Comparison of ENCODE assay signal across 8 cellular contexts in the genomic region with DNA sequence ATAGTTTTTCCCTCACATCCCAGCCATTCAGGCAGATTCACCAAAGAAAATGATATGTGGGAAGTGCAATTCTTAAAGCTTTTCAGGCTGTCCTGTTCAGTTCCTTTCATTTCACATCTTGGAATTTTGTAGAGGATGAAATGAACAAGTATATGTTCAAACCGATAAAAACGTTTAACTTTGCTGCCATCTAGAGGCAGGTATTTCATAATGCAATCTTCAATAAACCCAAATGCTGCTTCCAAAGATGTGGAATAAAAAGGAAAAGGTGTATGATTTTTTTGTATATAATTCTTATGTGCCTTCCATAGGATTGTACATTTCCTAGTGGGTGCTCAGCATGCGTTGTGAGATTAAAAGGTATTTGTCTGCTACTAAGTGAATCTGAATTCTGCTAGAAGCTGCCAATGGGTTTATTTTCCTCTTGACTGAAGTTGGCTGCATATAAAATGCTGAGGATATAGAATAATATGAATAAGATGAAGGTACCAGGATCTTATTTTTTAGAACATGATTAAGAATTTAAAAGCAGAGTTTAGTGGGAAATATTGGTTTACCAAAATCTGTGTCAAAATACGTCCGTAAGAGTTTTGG.
DNase-seq lines count a peak whose midpoint lies in the region; ATAC-seq and TF ChIP-seq lines count a peak whose summit lies in the region.

No MANE protein-coding gene starts in this region.

- DNase-seq in DMS153 treated with DMSO at 0.1 percent for 48 hours (lab: John Stamatoyannopoulos, UW; ENCODE audit: unreplicated experiment): peak; percentile 52
- DNase-seq in MM.1S: peak; percentile 51
- peak; percentile 15 for DNase-seq in SKM-1 (lab: John Stamatoyannopoulos, UW; ENCODE audit: unreplicated experiment)
- peak; percentile 35 to 62 for DNase-seq in foreskin keratinocyte
- no peak for DNase-seq in psoas muscle
- DNase-seq in effector CD4-positive, alpha-beta T cell: no peak
- no peak for DNase-seq in stimulated activated CD4-positive, alpha-beta T cell treated with anti-CD3 and anti-CD28 coated beads, Interleukin-2, amount 100 ng/mL, for 24 hours

- H3F3A ChIP-seq in MM.1S (ENCODE audit: insufficient read depth, low read length): no peaks in the 10 kb centered on the region

- TF ChIP-seq CTCF in MM.1S (IDR thresholded peaks at IDR 0.05; ENCODE audit: low read length) (peak; percentile 65), foreskin keratinocyte (conservative IDR thresholded peaks at IDR 0.05) (peak; percentile 78), psoas muscle (IDR thresholded peaks at IDR 0.05) (peak; percentile 71)

- H3K36me3 ChIP-seq in MM.1S (replicated peaks; ENCODE audit: insufficient read depth, low read length) (no peaks in the 10 kb centered on the region), psoas muscle (ENCODE audit: insufficient read depth in 1 of 2, low read depth in 1 of 2) (no peaks in the 10 kb centered on the region)

- H3K4me3 ChIP-seq in MM.1S (ENCODE audit: low read length): no peak overlapping the region
- H3K4me3 ChIP-seq in psoas muscle: no peak overlapping the region

- H3K27ac ChIP-seq in MM.1S (ENCODE audit: low read length) (no peak overlapping the region), foreskin keratinocyte (no peak overlapping the region), psoas muscle (no peak overlapping the region)

- H3K27me3 ChIP-seq in MM.1S (replicated peaks; ENCODE audit: insufficient read depth, low read length) (no peaks in the 10 kb centered on the region), foreskin keratinocyte (no peaks in the 10 kb centered on the region), psoas muscle (ENCODE audit: insufficient read depth in 3 of 3, low read length in 2 of 3) (no peaks in the 10 kb centered on the region)

- WGBS in psoas muscle, 3 donors: 40 to 43% (median 40%) methylated on average over 5 of the region's 5 CpGs

- H3K9me3 ChIP-seq in MM.1S (replicated peaks; ENCODE audit: insufficient read depth, low read length) (no peaks in the 10 kb centered on the region), psoas muscle (no peaks in the 10 kb centered on the region)

- intact Hi-C loops in psoas muscle (cut with DNase I): loop anchor here in 1 of 2 donors (5.0 kb wide), 2 partner anchors 248 to 353 kb away; no protein-coding TSS in a partner anchor

- H3K4me2 ChIP-seq in MM.1S (ENCODE audit: low read depth, low read length): peak overlapping the region; percentile 27

- H3K9me2 ChIP-seq in MM.1S (replicated peaks; ENCODE audit: insufficient read depth, low read length): no peaks in the 10 kb centered on the region

- H3K79me2 ChIP-seq in MM.1S (ENCODE audit: low read length): no peaks in the 10 kb centered on the region

- no peak overlapping the region for H2AFZ ChIP-seq in MM.1S (ENCODE audit: low read length)

- no peak overlapping the region for H3K9ac ChIP-seq in MM.1S (ENCODE audit: low read length)

- H3K4me1 ChIP-seq in MM.1S (ENCODE audit: low read length): peaks cover 11% of the 10 kb centered on the region
- peaks cover 27% of the 10 kb centered on the region for H3K4me1 ChIP-seq in foreskin keratinocyte
- no peaks in the 10 kb centered on the region for H3K4me1 ChIP-seq in psoas muscle

- H4K20me1 ChIP-seq in MM.1S (ENCODE audit: insufficient read depth, low read length): no peaks in the 10 kb centered on the region

- peak; percentile 44 for ATAC-seq in foreskin keratinocyte
- peak in 1 of 4 donors; percentile 69 for ATAC-seq in psoas muscle
- no peak for ATAC-seq in HG03457 (IDR thresholded peaks at IDR 0.05; ENCODE audit: unreplicated experiment)

Comparison
In these comparisons a context has a peak if more than half of its experiments do, and no peak if none do; other contexts are left out.
1. DNase-seq: peak in DMS153 treated with DMSO at 0.1 percent for 48 hours (single experiment), MM.1S (single experiment), SKM-1 (single experiment) and foreskin keratinocyte (2 of 2); none in psoas muscle (0 of 2), effector CD4-positive, alpha-beta T cell (single experiment) and stimulated activated CD4-positive, alpha-beta T cell treated with anti-CD3 and anti-CD28 coated beads, Interleukin-2, amount 100 ng/mL, for 24 hours (0 of 2).
2. Peak in every context shown above with its lines, with median percentiles within 50 percentile points of each other: CTCF ChIP-seq.